13 cellular contexts compared by ENCODE assay signal in the genomic region with DNA sequence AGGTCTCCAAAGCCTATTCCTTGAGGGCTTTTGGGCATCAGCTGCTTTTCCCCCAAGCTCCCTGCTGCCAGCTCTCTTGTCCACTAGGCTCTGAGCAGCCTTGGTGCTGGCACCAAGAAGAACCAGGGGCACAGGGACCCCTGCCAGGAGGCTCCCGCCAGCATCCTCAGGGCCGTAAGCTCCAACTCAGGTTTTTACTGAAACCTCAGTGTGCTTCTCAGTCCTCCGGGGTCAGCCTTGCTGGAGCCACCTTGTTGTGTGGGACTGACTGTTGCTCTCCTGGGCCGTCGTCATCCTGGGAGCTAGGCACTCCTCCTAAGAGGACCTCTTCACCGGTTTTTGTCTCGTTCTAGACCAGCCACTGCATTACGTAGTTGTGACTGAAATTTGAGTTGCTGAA. TPM values are rescaled to one million over a fixed set of nuclear protein-coding genes. Genes with fewer than 3 reads are reported as not detected.
A peak's percentile ranks its signal among the peaks of the same experiment; 100 is the strongest.
DNase-seq lines count a peak whose midpoint lies in the region; ATAC-seq and TF ChIP-seq lines count a peak whose summit lies in the region.
"Had no signal": no experiment of that assay in that cellular context is flagged by ENCODE, and none has a peak within 500 bp of the region (broad histone marks: within the 10 kb centered on the region; RNA-seq: fewer than 3 reads in every experiment).

No MANE protein-coding gene starts in this region.

- no peak overlapping the region for H3K4me3 Mint-ChIP-seq in activated T-cell treated with anti-CD3 and anti-CD28 coated beads, Interleukin-2, amount 50 U/mL, for 24 hours
- H3K4me3 Mint-ChIP-seq in T-helper 17 cell: no peak overlapping the region
- H3K4me3 Mint-ChIP-seq: T-helper 1 cell treated with Interleukin-12 subunit alpha and Interleukin-12 subunit beta and Interleukin-4 antibody, amounts not matched to agents 30 μg/mL and 1 μg/mL, for 36 hours had no signal

- TF ChIP-seq CTCF in stomach (IDR thresholded peaks at IDR 0.05) (no peak), A673 (conservative IDR thresholded peaks at IDR 0.05; ENCODE audit: low read depth, low read length) (no peak)

- no peak for TF ChIP-seq POLR2A in stomach (IDR thresholded peaks at IDR 0.05)

- H3K27ac ChIP-seq in iPS-20b (ENCODE audit: low read length): peak overlapping the region; percentile 86
- peak overlapping the region in 3 of 5 donors; percentile 6 to 47 (median 25) for H3K27ac ChIP-seq in stomach
- no peak overlapping the region for H3K27ac ChIP-seq in A673 (ENCODE audit: low read depth, low read length, poor library complexity, severe bottlenecking)
- H3K27ac ChIP-seq: left ventricle myocardium inferior, vagina had no signal

- H3K27me3 ChIP-seq in iPS-20b (ENCODE audit: insufficient read depth, low read length) (no peaks in the 10 kb centered on the region), stomach (no peaks in the 10 kb centered on the region), A673 (replicated peaks; ENCODE audit: insufficient read depth, low read depth, low read length, poor library complexity) (no peaks in the 10 kb centered on the region)
- H3K27me3 ChIP-seq: vagina had no signal

- peaks cover 92% of the 10 kb centered on the region for H3K36me3 Mint-ChIP-seq in activated T-cell treated with anti-CD3 and anti-CD28 coated beads, Interleukin-2, amount 50 U/mL, for 24 hours (ENCODE audit: low read depth)
- H3K36me3 Mint-ChIP-seq in T-helper 17 cell (ENCODE audit: low read depth): peaks cover 8% of the 10 kb centered on the region

- no peaks in the 10 kb centered on the region for H3K27me3 Mint-ChIP-seq in activated T-cell treated with anti-CD3 and anti-CD28 coated beads, Interleukin-2, amount 50 U/mL, for 24 hours
- H3K27me3 Mint-ChIP-seq in T-helper 17 cell: no peaks in the 10 kb centered on the region

- 81 to 89% (median 83%) methylated on average over 8 of the region's 8 CpGs for WGBS in stomach, 5 donors

- peak; percentile 17 for DNase-seq in activated T-cell treated with anti-CD3 and anti-CD28 coated beads, Interleukin-2, amount 50 U/mL, for 24 hours
- DNase-seq in activated T-cell treated with anti-CD3 and anti-CD28 coated beads for 4 hours (no peak), T-helper 17 cell (no peak), stomach (peak; percentile 24), NCI-H510A (lab: John Stamatoyannopoulos, UW) (no peak), A673 (ENCODE audit: low spot score) (no peak)
- DNase-seq: left ventricle myocardium inferior, MM.1S, PC-3 had no signal

- CTCF ChIA-PET in A673 (lab: Charles Lee): no interaction called here

- no TSS peak for BruUV-seq in A673 (replicated peaks; lab: Mats Ljungman, UMichigan)

- peaks cover 44% of the 10 kb centered on the region for H3K4me1 Mint-ChIP-seq in activated T-cell treated with anti-CD3 and anti-CD28 coated beads, Interleukin-2, amount 50 U/mL, for 24 hours (ENCODE audit: low read depth)
- peaks cover 32% of the 10 kb centered on the region for H3K4me1 Mint-ChIP-seq in T-helper 17 cell

- intact Hi-C loops in stomach (cut with DNase I; ENCODE audit: low total_unique reads): no loop called here
- intact Hi-C loops in A673 (cut with micrococcal nuclease; ENCODE audit: unreplicated experiment): no loop called here

- H3K9ac ChIP-seq in iPS-20b (ENCODE audit: low read depth, low read length): no peak overlapping the region

- H3K4me3 ChIP-seq in iPS-20b (ENCODE audit: low read length) (no peak overlapping the region), stomach (no peak overlapping the region), A673 (ENCODE audit: low read depth, low read length, poor library complexity, severe bottlenecking) (no peak overlapping the region)
- H3K4me3 ChIP-seq: left ventricle myocardium inferior, vagina had no signal

- POLR2A ChIA-PET in A673 (lab: Charles Lee; ENCODE audit: low non-redundant PET): no interaction called here

- ATAC-seq in T-helper 17 cell: no peak
- ATAC-seq in esophagus mucosa: no peak
- ATAC-seq: PC-3 had no signal

- peak overlapping the region; percentile 89 for H3K27ac Mint-ChIP-seq in activated T-cell treated with anti-CD3 and anti-CD28 coated beads, Interleukin-2, amount 50 U/mL, for 24 hours
- peak overlapping the region; percentile 67 for H3K27ac Mint-ChIP-seq in T-helper 17 cell

- H3K9me3 ChIP-seq in T-helper 17 cell (ENCODE audit: control insufficient read depth, low read length, poor library complexity, severe bottlenecking) (no peaks in the 10 kb centered on the region), iPS-20b (ENCODE audit: insufficient read depth, low read depth, low read length) (peaks cover 10% of the 10 kb centered on the region; the same call in 1 of the 2 replicates), stomach (no peaks in the 10 kb centered on the region), A673 (ENCODE audit: low read depth, low read length, poor library complexity, severe bottlenecking) (no peaks in the 10 kb centered on the region)
- H3K9me3 ChIP-seq: vagina had no signal

- H3K9me3 Mint-ChIP-seq in activated T-cell treated with anti-CD3 and anti-CD28 coated beads, Interleukin-2, amount 50 U/mL, for 24 hours: no peaks in the 10 kb centered on the region

- no peak for TF ChIP-seq EP300 in stomach (IDR thresholded peaks at IDR 0.05)

- peaks cover 60% of the 10 kb centered on the region for H3K36me3 ChIP-seq in iPS-20b (ENCODE audit: insufficient read depth, low read depth, low read length)
- H3K36me3 ChIP-seq in stomach: peaks cover 65 to 88% (median 74%) of the 10 kb centered on the region in 4 donors
- H3K36me3 ChIP-seq in A673 (ENCODE audit: insufficient read depth, low read length, poor library complexity, severe bottlenecking): peaks cover 26% of the 10 kb centered on the region

- peaks cover 13% of the 10 kb centered on the region for H3K4me1 ChIP-seq in iPS-20b (ENCODE audit: insufficient read depth, low read length)
- peaks cover 10 to 46% (median 26%) of the 10 kb centered on the region in 4 donors for H3K4me1 ChIP-seq in stomach
- no peaks in the 10 kb centered on the region for H3K4me1 ChIP-seq in A673 (ENCODE audit: insufficient read depth, low read length, poor library complexity, severe bottlenecking)

RNA-seq across cellular contexts. Expression of a gene that starts 38.9 kb away (rescaled TPM):
- total RNA-seq in T-helper 17 cell (10 to 100 TPM; 32.8 to 34.0 TPM), stomach (10 to 100 TPM; 11.7 to 68.7 (median 18.7) TPM), esophagus mucosa (28.7 TPM), A673 (2021) (60.9 and 69.9 TPM in 2 replicates)
- 10 to 100 TPM; 12.7 to 18.6 (median 17.6) TPM for polyA plus RNA-seq in stomach

RNA-seq across cellular contexts. Expression of a gene that starts 39.1 kb away (rescaled TPM):
- 1 to 10 TPM; 1.7 to 3.6 TPM for total RNA-seq in T-helper 17 cell
- total RNA-seq in stomach: 10 to 100 TPM in 1 of 5 donors, 1 to 10 TPM in 3, under 1 TPM in 1; 0.58 to 11.9 (median 4.6) TPM
- 1 to 10 TPM; 2.8 to 6.6 (median 5.5) TPM for polyA plus RNA-seq in stomach
- 2.0 TPM for total RNA-seq in esophagus mucosa
- 5.9 and 7.5 TPM in 2 replicates for total RNA-seq in A673 (2021)

Comparison
In these comparisons a context has a peak if more than half of its experiments do, and no peak if none do; other contexts are left out.
1. DNase-seq: peak in activated T-cell treated with anti-CD3 and anti-CD28 coated beads, Interleukin-2, amount 50 U/mL, for 24 hours (single experiment) and stomach (single experiment); none in activated T-cell treated with anti-CD3 and anti-CD28 coated beads for 4 hours (single experiment), T-helper 17 cell (0 of 3), NCI-H510A (single experiment) and A673 (single experiment).